ENCODE assay signal across 13 cellular contexts in the genomic region with DNA sequence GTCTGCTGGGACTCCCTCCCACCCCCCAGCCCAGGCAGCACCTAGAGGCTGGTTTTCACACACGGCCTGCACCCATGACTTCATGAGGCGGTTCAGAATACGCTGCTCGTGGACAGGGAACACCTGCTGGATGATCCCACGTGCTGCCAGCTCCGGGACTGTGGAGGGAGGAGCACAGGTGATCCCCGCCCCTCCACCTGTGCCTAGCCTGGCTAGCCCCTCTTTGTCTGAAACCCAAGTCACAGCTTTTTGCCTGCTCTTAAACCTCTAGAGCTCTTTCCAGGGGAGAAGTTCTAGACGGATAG.
"Had no signal": no experiment of that assay in that cellular context is flagged by ENCODE, and none has a peak within 500 bp of the region (broad histone marks: within the 10 kb centered on the region; RNA-seq: fewer than 3 reads in every experiment).

No MANE protein-coding gene starts in this region.

- H3K4me3 ChIP-seq: ascending aorta, suprapubic skin, upper lobe of left lung had no signal

- H3K27ac Mint-ChIP-seq: activated CD4-positive, alpha-beta memory T cell treated with anti-CD3 and anti-CD28 coated beads, Interleukin-2, amount 10 ng/mL, durations not matched to agents 7 days and 5 days; natural killer cell had no signal

- H3K4me3 Mint-ChIP-seq: activated CD4-positive, alpha-beta memory T cell treated with anti-CD3 and anti-CD28 coated beads, Interleukin-2, amount 10 ng/mL, durations not matched to agents 7 days and 5 days had no signal

- H3K9me3 Mint-ChIP-seq: activated CD4-positive, alpha-beta memory T cell treated with anti-CD3 and anti-CD28 coated beads, Interleukin-2, amount 10 ng/mL, durations not matched to agents 7 days and 5 days; natural killer cell had no signal

- ATAC-seq: foreskin keratinocyte; left colon; natural killer cell; stimulated activated naive CD8-positive, alpha-beta T cell treated with anti-CD3 and anti-CD28 coated beads, Interleukin-15, Interleukin-2, amounts not matched to agents 100 U/mL and 50 U/mL, for 24 hours had no signal

- H3K36me3 ChIP-seq: ascending aorta, suprapubic skin, upper lobe of left lung had no signal

- DNase-seq: activated CD4-positive, alpha-beta memory T cell treated with anti-CD3 and anti-CD28 coated beads, Interleukin-2, amount 10 ng/mL, durations not matched to agents 7 days and 5 days; activated gamma-delta T cell treated with Interleukin-2 at 50 U/mL for 16 hours; activated T-cell treated with anti-CD3 and anti-CD28 coated beads, Interleukin-2, amount 50 U/mL, for 48 hours; foreskin keratinocyte; mammary epithelial cell; natural killer cell; stimulated activated CD4-positive, alpha-beta T cell treated with anti-CD3 and anti-CD28 coated beads, Interleukin-12 subunit alpha, Interleukin-12 subunit beta, amount 100 ng/mL, for 4 hours; stimulated activated CD4-positive, alpha-beta T cell treated with anti-CD3 and anti-CD28 coated beads, Interleukin-2, amount 100 ng/mL, for 48 hours; stimulated activated naive CD8-positive, alpha-beta T cell treated with anti-CD3 and anti-CD28 coated beads, Interleukin-15, Interleukin-2, amounts not matched to agents 100 U/mL and 50 U/mL, for 24 hours; upper lobe of left lung had no signal

- H3K9me3 ChIP-seq: ascending aorta, suprapubic skin, upper lobe of left lung had no signal

- H3K4me1 ChIP-seq: foreskin keratinocyte had no signal

- H3K27me3 ChIP-seq: ascending aorta had no signal

- H3K36me3 Mint-ChIP-seq: natural killer cell had no signal

- H3K27ac ChIP-seq: ascending aorta, foreskin keratinocyte, suprapubic skin, upper lobe of left lung had no signal
